ENCODE assay signal across 1 cellular context in genomic region chr12:121810234-121810817, GRCh38.
TF ChIP-seq lines count a peak whose summit lies in the region.

No MANE protein-coding gene starts in this region.

TF ChIP-seq in endothelial cell of umbilical vein, 7 proteins besides CTCF, POLR2A, EP300 and RAD21:
- no peak for TF ChIP-seq MAX (IDR thresholded peaks at IDR 0.05; ENCODE audit: insufficient read depth, insufficient read length)
- TF ChIP-seq POLR2AphosphoS5 (IDR thresholded peaks at IDR 0.05; ENCODE audit: insufficient read depth, low read depth, low read length), result no peak
- no peak for TF ChIP-seq JUN (IDR thresholded peaks at IDR 0.05; ENCODE audit: borderline replicate concordance, insufficient read depth, insufficient read length, low read depth)
- TF ChIP-seq FOS (IDR thresholded peaks at IDR 0.05; ENCODE audit: borderline replicate concordance, insufficient read depth, low read length), result no peak
- TF ChIP-seq EZH2 (IDR thresholded peaks at IDR 0.05; ENCODE audit: borderline replicate concordance, low read depth, low read length, severe bottlenecking), result no peak
- TF ChIP-seq GATA2 (IDR thresholded peaks at IDR 0.05; ENCODE audit: insufficient read depth, insufficient read length, low read depth, low read length), result no peak
- no peak for TF ChIP-seq MYC (IDR thresholded peaks at IDR 0.05; ENCODE audit: low read depth, low read length)
